25 cellular contexts compared by ENCODE assay signal in genomic region chr2:17709897-17710296, GRCh38. TPM values are rescaled to one million over a fixed set of nuclear protein-coding genes. Genes with fewer than 3 reads are reported as not detected.
A peak's percentile ranks its signal among the peaks of the same experiment; 100 is the strongest.
DNase-seq lines count a peak whose midpoint lies in the region; ATAC-seq, FAIRE-seq and TF ChIP-seq lines count a peak whose summit lies in the region.
"Had no signal": no experiment of that assay in that cellular context is flagged by ENCODE, and none has a peak within 500 bp of the region (broad histone marks: within the 10 kb centered on the region; RNA-seq: fewer than 3 reads in every experiment).

No MANE protein-coding gene starts in this region.

- H3K27ac ChIP-seq in left ventricle myocardium inferior (replicated peaks) (peak overlapping the region; percentile 30), small intestine (ENCODE audit: low read depth in 1 of 2, low read length in 1 of 2) (no peak overlapping the region)
- H3K27ac ChIP-seq: BLaER1 treated with 17β-estradiol and CSF1 and Interleukin-3, amounts not matched to agents 10 nM and 100 nM; PC-9; RWPE1; SJCRH30 had no signal

- no peak overlapping the region for H3K27ac Mint-ChIP-seq in stimulated activated naive CD8-positive, alpha-beta T cell treated with anti-CD3 and anti-CD28 coated beads, Interleukin-15, amount 100 ng/mL, for 72 hours
- H3K27ac Mint-ChIP-seq: CD8-positive, alpha-beta T cell had no signal

- TF ChIP-seq CTCF in left ventricle myocardium inferior (IDR thresholded peaks at IDR 0.05; ENCODE audit: borderline replicate concordance) = no peak

- DNase-seq in stimulated activated naive CD8-positive, alpha-beta T cell treated with anti-CD3 and anti-CD28 coated beads, Interleukin-15, Interleukin-2, amounts not matched to agents 100 U/mL and 50 U/mL, for 24 hours = no peak
- no peak for DNase-seq in stimulated activated naive CD8-positive, alpha-beta T cell treated with anti-CD3 and anti-CD28 coated beads, Interleukin-15, amount 100 ng/mL, for 72 hours
- DNase-seq in fibroblast of gingiva (ENCODE audit: low read depth) (peak; percentile 22), left ventricle myocardium inferior (no peak), stromal cell of bone marrow (ENCODE audit: low read depth) (peak; percentile 33), small intestine (no peak)
- DNase-seq in stimulated activated naive CD4-positive, alpha-beta T cell treated with Interleukin-2 at 50 U/mL for 16 hours (lab: John Stamatoyannopoulos, UW) = no peak
- DNase-seq: Calu3; CD8-positive, alpha-beta T cell; DMS53; H7; MG63; NCI-H1048; NCI-H1436; NCI-H1930; NCI-H226; NCI-H524; PC-9; SJCRH30 had no signal

- intact Hi-C loops in left ventricle myocardium inferior (cut with micrococcal nuclease) = no loop called here

- H3K4me3 Mint-ChIP-seq in stimulated activated naive CD8-positive, alpha-beta T cell treated with anti-CD3 and anti-CD28 coated beads, Interleukin-15, amount 100 ng/mL, for 72 hours = no peak overlapping the region
- H3K4me3 Mint-ChIP-seq: CD8-positive, alpha-beta T cell had no signal

- H3K9me3 ChIP-seq in left ventricle myocardium inferior (replicated peaks) (no peaks in the 10 kb centered on the region), small intestine (ENCODE audit: control insufficient read depth, low read depth) (no peaks in the 10 kb centered on the region)
- H3K9me3 ChIP-seq: MG63, SJCRH30 had no signal

- peak; percentile 14 for ATAC-seq in stimulated activated naive CD8-positive, alpha-beta T cell treated with anti-CD3 and anti-CD28 coated beads, Interleukin-15, Interleukin-2, amounts not matched to agents 100 U/mL and 50 U/mL, for 24 hours
- no peak for ATAC-seq in stimulated activated naive CD8-positive, alpha-beta T cell treated with anti-CD3 and anti-CD28 coated beads, Interleukin-15, amount 100 ng/mL, for 72 hours
- ATAC-seq in GM19324 (IDR thresholded peaks at IDR 0.05; ENCODE audit: low FRiP score, unreplicated experiment) = no peak
- ATAC-seq: CD8-positive, alpha-beta T cell had no signal

- no peaks in the 10 kb centered on the region for H3K4me1 Mint-ChIP-seq in stimulated activated naive CD8-positive, alpha-beta T cell treated with anti-CD3 and anti-CD28 coated beads, Interleukin-15, amount 100 ng/mL, for 72 hours

- no peaks in the 10 kb centered on the region for H3K9me3 Mint-ChIP-seq in stimulated activated naive CD8-positive, alpha-beta T cell treated with anti-CD3 and anti-CD28 coated beads, Interleukin-15, amount 100 ng/mL, for 72 hours
- H3K9me3 Mint-ChIP-seq: CD8-positive, alpha-beta T cell had no signal

- FAIRE-seq in small intestine (lab: Jason Lieb, UNC) = no peak
- FAIRE-seq: A204.1, GM12891, GM18507 had no signal

- no peaks in the 10 kb centered on the region for H3K27me3 Mint-ChIP-seq in stimulated activated naive CD8-positive, alpha-beta T cell treated with anti-CD3 and anti-CD28 coated beads, Interleukin-15, amount 100 ng/mL, for 72 hours

- no peaks in the 10 kb centered on the region for H3K27me3 ChIP-seq in left ventricle myocardium inferior (ENCODE audit: low read depth)
- H3K27me3 ChIP-seq in small intestine (ENCODE audit: control insufficient read depth in 2 of 2, insufficient read depth in 2 of 2, low read length in 2 of 2) = no peaks in the 10 kb centered on the region
- H3K27me3 ChIP-seq: BLaER1 treated with 17β-estradiol and CSF1 and Interleukin-3, amounts not matched to agents 10 nM and 100 nM; MG63; SJCRH30 had no signal

- peaks cover 15% of the 10 kb centered on the region for H3K4me1 ChIP-seq in left ventricle myocardium inferior
- H3K4me1 ChIP-seq in small intestine (ENCODE audit: control insufficient read depth in 2 of 2, insufficient read depth in 1 of 2, low read depth in 1 of 2, low read length in 1 of 2) = no peaks in the 10 kb centered on the region
- H3K4me1 ChIP-seq: BLaER1 treated with 17β-estradiol and CSF1 and Interleukin-3, amounts not matched to agents 10 nM and 100 nM; SJCRH30 had no signal

- no peak overlapping the region for H3K4me3 ChIP-seq in left ventricle myocardium inferior
- no peak overlapping the region for H3K4me3 ChIP-seq in small intestine (ENCODE audit: low read depth in 1 of 2, low read length in 2 of 2)
- H3K4me3 ChIP-seq: BLaER1 treated with 17β-estradiol and CSF1 and Interleukin-3, amounts not matched to agents 10 nM and 100 nM; MG63; PC-9; SJCRH30 had no signal

- H3K36me3 ChIP-seq in left ventricle myocardium inferior (peaks cover 70% of the 10 kb centered on the region), small intestine (ENCODE audit: control insufficient read depth in 2 of 2, insufficient read depth in 2 of 2, low read length in 2 of 2) (peaks cover 12 to 21% of the 10 kb centered on the region in 2 donors)

- WGBS in small intestine, 3 donors = 86 to 96% (median 95%) methylated on average over 2 of the region's 2 CpGs

RNA-seq across cellular contexts. Expression of gene SMC6, which starts 43.7 kb away (rescaled TPM):
- total RNA-seq in left ventricle myocardium inferior = 13.3 TPM
- 10 to 100 TPM in 1 of 3 donors, 1 to 10 TPM in 2; 8.8 to 11.6 (median 9.5) TPM for polyA plus RNA-seq in small intestine

RNA-seq across cellular contexts. Expression of gene GEN1, which starts 44.0 kb away (rescaled TPM):
- 4.3 TPM for total RNA-seq in left ventricle myocardium inferior
- polyA plus RNA-seq in small intestine = 1 to 10 TPM; 1.1 to 4.1 (median 2.7) TPM

Comparison
In these comparisons a context has a peak if more than half of its experiments do, and no peak if none do; other contexts are left out.
1. DNase-seq: peak in fibroblast of gingiva (single experiment) and stromal cell of bone marrow (single experiment); none in stimulated activated naive CD8-positive, alpha-beta T cell treated with anti-CD3 and anti-CD28 coated beads, Interleukin-15, Interleukin-2, amounts not matched to agents 100 U/mL and 50 U/mL, for 24 hours (single experiment), stimulated activated naive CD8-positive, alpha-beta T cell treated with anti-CD3 and anti-CD28 coated beads, Interleukin-15, amount 100 ng/mL, for 72 hours (0 of 2), left ventricle myocardium inferior (single experiment), small intestine (single experiment) and stimulated activated naive CD4-positive, alpha-beta T cell treated with Interleukin-2 at 50 U/mL for 16 hours (single experiment).